Comparison of ENCODE assay signal across 8 cellular contexts in the genomic region with DNA sequence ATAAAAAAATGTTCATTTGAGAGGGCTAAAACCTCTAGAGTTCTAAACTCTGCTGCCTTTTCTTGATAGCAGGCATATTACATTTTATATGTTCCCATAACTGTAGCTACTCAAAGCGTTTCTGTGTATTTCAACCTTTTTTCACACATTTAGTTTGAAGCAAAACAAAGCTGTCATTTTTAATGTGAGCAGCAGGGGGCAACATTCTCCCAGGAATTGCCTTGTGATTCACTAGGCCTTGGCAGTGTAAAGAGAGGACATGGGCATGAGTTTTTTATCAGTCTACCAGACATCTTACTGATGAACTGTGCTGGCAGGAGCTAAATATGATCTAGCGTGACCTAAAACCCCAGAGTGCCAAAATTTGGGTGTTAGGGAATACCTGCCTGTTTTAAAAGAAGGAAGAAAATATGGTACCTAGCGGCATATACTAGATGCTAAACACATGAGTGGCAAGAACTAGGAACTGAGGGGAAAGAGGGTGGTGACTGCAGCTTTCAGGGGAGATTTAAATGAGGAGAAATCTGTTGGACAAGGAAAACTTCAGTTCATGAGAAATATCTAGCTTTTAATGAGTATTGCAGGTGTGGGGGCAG.
DNase-seq lines count a peak whose midpoint lies in the region; ATAC-seq and TF ChIP-seq lines count a peak whose summit lies in the region.

No MANE protein-coding gene starts in this region.

- peak; percentile 50 for TF ChIP-seq CTCF in WI38 (IDR thresholded peaks at IDR 0.05; ENCODE audit: low read depth, low read length)
- peak; percentile 64 for TF ChIP-seq CTCF in kidney epithelial cell (IDR thresholded peaks at IDR 0.05; ENCODE audit: insufficient read depth, low read length, poor library complexity, severe bottlenecking)

- H3K27me3 ChIP-seq in kidney epithelial cell (ENCODE audit: control insufficient read depth, insufficient read depth, low read length), result no peaks in the 10 kb centered on the region

- DNase-seq in SKM-1 treated with dmso at 0.1 percent for 144 hours (lab: John Stamatoyannopoulos, UW; ENCODE audit: unreplicated experiment) (peak; percentile 12), SKM-1 (lab: John Stamatoyannopoulos, UW; ENCODE audit: unreplicated experiment) (no peak), NCI-H2107 (lab: John Stamatoyannopoulos, UW) (peak; percentile 73), kidney epithelial cell (ENCODE audit: low read depth) (peak; percentile 4)
- DNase-seq in central memory CD4-positive, alpha-beta T cell, result peak; percentile 40
- peak; percentile 70 for DNase-seq in stimulated activated CD4-positive, alpha-beta T cell treated with anti-CD3 and anti-CD28 coated beads, Interleukin-4, amount 100 ng/mL, for 24 hours

- no peak overlapping the region for H3K4me3 ChIP-seq in WI38 (ENCODE audit: low read depth, low read length)
- no peak overlapping the region for H3K4me3 ChIP-seq in kidney epithelial cell (ENCODE audit: low read depth, low read length)

- no peak for ATAC-seq in GM21390 (IDR thresholded peaks at IDR 0.05; ENCODE audit: unreplicated experiment)

- no peaks in the 10 kb centered on the region for H3K36me3 ChIP-seq in kidney epithelial cell (ENCODE audit: control insufficient read depth, insufficient read depth, low read length)
